Comparison of ENCODE assay signal across 8 cellular contexts in genomic region chr9:137551656-137552534, GRCh38. TPM values are rescaled to one million over a fixed set of nuclear protein-coding genes. Genes with fewer than 3 reads are reported as not detected.
DNase-seq lines count a peak whose midpoint lies in the region; ATAC-seq and TF ChIP-seq lines count a peak whose summit lies in the region.

Gene MRPL41, plus strand, starts transcription at chr9:137551879. Its CDS starts 203 bp downstream, at chr9:137552082.

- H3K27ac ChIP-seq in prostate gland: peak within 1 kb of the TSS; percentile 92 to 93

- H3K4me1 Mint-ChIP-seq in T-helper 17 cell: peaks cover 15% of the 10 kb centered on the region

- peaks cover 4% of the 10 kb centered on the region for H3K36me3 Mint-ChIP-seq in T-helper 17 cell (ENCODE audit: low read depth)

- 3% methylated on average over 42 of the region's 111 CpGs for WGBS in prostate gland

- no peak for TF ChIP-seq CTCF in GM12864 (IDR thresholded peaks at IDR 0.05; ENCODE audit: low read depth, low read length, missing control alignments)
- TF ChIP-seq CTCF in prostate gland (IDR thresholded peaks at IDR 0.05): no peak

- H3K4me3 Mint-ChIP-seq in T-helper 17 cell: peak within 1 kb of the TSS; percentile 94

- no peaks in the 10 kb centered on the region for H3K27me3 Mint-ChIP-seq in T-helper 17 cell

- no peaks in the 10 kb centered on the region for H3K9me3 ChIP-seq in T-helper 17 cell (ENCODE audit: control insufficient read depth, low read length, poor library complexity, severe bottlenecking)
- no peaks in the 10 kb centered on the region for H3K9me3 ChIP-seq in prostate gland

- intact Hi-C loops in left cardiac atrium (cut with DNase I) (no loop called here), prostate gland (cut with DNase I) (no loop called here)

- TF ChIP-seq POLR2A in prostate gland (IDR thresholded peaks at IDR 0.05): peak; percentile 64

- no peaks in the 10 kb centered on the region for H3K27me3 ChIP-seq in prostate gland (replicated peaks; ENCODE audit: insufficient read depth)

- ATAC-seq in HG02642 (IDR thresholded peaks at IDR 0.05; ENCODE audit: poor library complexity, unreplicated experiment) (peak; percentile 82), T-helper 17 cell (peak; percentile 89), left cardiac atrium (peak; percentile 83 to 85)

- H3K4me1 ChIP-seq in prostate gland (replicated peaks): peaks cover 4% of the 10 kb centered on the region

- peak within 1 kb of the TSS; percentile 56 for H3K27ac Mint-ChIP-seq in T-helper 17 cell

- peak; percentile 57 for DNase-seq in GM12864 (ENCODE audit: low read depth)
- peak; percentile 86 for DNase-seq in NCI-H146 (lab: John Stamatoyannopoulos, UW)
- DNase-seq in T-helper 17 cell: peak; percentile 92 to 98 (median 94)
- peak; percentile 57 for DNase-seq in amniotic stem cell (lab: John Stamatoyannopoulos, UW)
- DNase-seq in left cardiac atrium: peak; percentile 93
- peak; percentile 86 for DNase-seq in prostate gland (ENCODE audit: low spot score)
- peak; percentile 89 for DNase-seq in ureter (ENCODE audit: low spot score)

- H3K36me3 ChIP-seq in prostate gland: no peaks in the 10 kb centered on the region

- H3K4me3 ChIP-seq in GM12864 (ENCODE audit: low read depth, low read length) (peak within 1 kb of the TSS; percentile 78), prostate gland (peak within 1 kb of the TSS; percentile 71 to 85)

RNA-seq across cellular contexts. Expression of gene MRPL41, which starts in this region (rescaled TPM):
- total RNA-seq in T-helper 17 cell: 10 to 100 TPM; 52.6 to 78.8 TPM
- 100 to 1,000 TPM; 171 to 182 TPM for total RNA-seq in left cardiac atrium
- 100 to 1,000 TPM in 1 of 2 donors, 10 to 100 TPM in 1; 75.8 to 133 TPM for total RNA-seq in prostate gland
- 38.2 TPM for total RNA-seq in ureter

Comparison
In these comparisons a context has a peak if more than half of its experiments do, and no peak if none do; other contexts are left out.
1. Peak in every context shown above with its lines: DNase-seq, ATAC-seq, H3K4me3 ChIP-seq and H3K27ac ChIP-seq.